In genomic region chr15:93989611-93990010, GRCh38 we compare ENCODE assay signal across 18 cellular contexts.
DNase-seq lines count a peak whose midpoint lies in the region; ATAC-seq and TF ChIP-seq lines count a peak whose summit lies in the region.
"Had no signal": no experiment of that assay in that cellular context is flagged by ENCODE, and none has a peak within 500 bp of the region (broad histone marks: within the 10 kb centered on the region; RNA-seq: fewer than 3 reads in every experiment).

No MANE protein-coding gene starts in this region.

- no peaks in the 10 kb centered on the region for H3K9me3 Mint-ChIP-seq in activated naive CD4-positive, alpha-beta T cell treated with anti-CD3 and anti-CD28 coated beads, Interleukin-2, amount 50 U/mL, for 24 hours
- H3K9me3 Mint-ChIP-seq in activated naive CD4-positive, alpha-beta T cell treated with anti-CD3 and anti-CD28 coated beads, Interleukin-2, amount 50 U/mL, for 72 hours: peaks cover 0 to 5% of the 10 kb centered on the region in 2 donors
- no peaks in the 10 kb centered on the region for H3K9me3 Mint-ChIP-seq in neural crest cell

- peaks cover 3% of the 10 kb centered on the region for H3K36me3 Mint-ChIP-seq in activated naive CD4-positive, alpha-beta T cell treated with anti-CD3 and anti-CD28 coated beads, Interleukin-2, amount 50 U/mL, for 24 hours
- no peaks in the 10 kb centered on the region for H3K36me3 Mint-ChIP-seq in activated naive CD4-positive, alpha-beta T cell treated with anti-CD3 and anti-CD28 coated beads, Interleukin-2, amount 50 U/mL, for 72 hours
- H3K36me3 Mint-ChIP-seq in neural crest cell (ENCODE audit: low read depth): no peaks in the 10 kb centered on the region
- H3K36me3 Mint-ChIP-seq: CD14-positive monocyte; CD4-positive, alpha-beta memory T cell had no signal

- TF ChIP-seq EP300 in gastroesophageal sphincter (IDR thresholded peaks at IDR 0.05): no peak

- TF ChIP-seq CTCF in gastroesophageal sphincter (IDR thresholded peaks at IDR 0.05) (no peak), neural crest cell (conservative IDR thresholded peaks at IDR 0.05) (no peak)

- no peak overlapping the region for H3K9ac ChIP-seq in stomach smooth muscle (ENCODE audit: low read length in 2 of 2)

- peaks cover 22% of the 10 kb centered on the region for H3K4me1 Mint-ChIP-seq in activated naive CD4-positive, alpha-beta T cell treated with anti-CD3 and anti-CD28 coated beads, Interleukin-2, amount 50 U/mL, for 24 hours
- peaks cover 22% of the 10 kb centered on the region for H3K4me1 Mint-ChIP-seq in neural crest cell
- H3K4me1 Mint-ChIP-seq: H9 had no signal

- H3K4me3 ChIP-seq in gastroesophageal sphincter (no peak overlapping the region), stomach smooth muscle (ENCODE audit: low read length in 2 of 2) (peak overlapping the region in 1 of 2 donors; percentile 31)
- H3K4me3 ChIP-seq: A549 had no signal

- peak overlapping the region; percentile 73 for H3K27ac Mint-ChIP-seq in activated naive CD4-positive, alpha-beta T cell treated with anti-CD3 and anti-CD28 coated beads, Interleukin-2, amount 50 U/mL, for 24 hours
- H3K27ac Mint-ChIP-seq in activated naive CD4-positive, alpha-beta T cell treated with anti-CD3 and anti-CD28 coated beads, Interleukin-2, amount 50 U/mL, for 72 hours: no peak overlapping the region
- peak overlapping the region; percentile 53 for H3K27ac Mint-ChIP-seq in neural crest cell (ENCODE audit: unreplicated experiment)
- H3K27ac Mint-ChIP-seq: CD14-positive monocyte; CD4-positive, alpha-beta memory T cell; H9 had no signal

- no peaks in the 10 kb centered on the region for H3K27me3 ChIP-seq in gastroesophageal sphincter
- no peaks in the 10 kb centered on the region for H3K27me3 ChIP-seq in stomach smooth muscle (ENCODE audit: control insufficient read depth in 1 of 2, insufficient read depth in 2 of 2, low read length in 2 of 2)

- H3K4me3 Mint-ChIP-seq in activated naive CD4-positive, alpha-beta T cell treated with anti-CD3 and anti-CD28 coated beads, Interleukin-2, amount 50 U/mL, for 24 hours: no peak overlapping the region
- no peak overlapping the region for H3K4me3 Mint-ChIP-seq in neural crest cell
- H3K4me3 Mint-ChIP-seq: CD14-positive monocyte; CD4-positive, alpha-beta memory T cell; H9 had no signal

- ATAC-seq in activated naive CD4-positive, alpha-beta T cell treated with anti-CD3 and anti-CD28 coated beads, Interleukin-2, amount 50 U/mL, for 72 hours: no peak
- ATAC-seq in gastroesophageal sphincter (no peak), GM18519 (IDR thresholded peaks at IDR 0.05; ENCODE audit: low FRiP score, unreplicated experiment) (no peak)
- ATAC-seq: A549 had no signal

- H3K27me3 Mint-ChIP-seq in activated naive CD4-positive, alpha-beta T cell treated with anti-CD3 and anti-CD28 coated beads, Interleukin-2, amount 50 U/mL, for 24 hours: no peaks in the 10 kb centered on the region
- H3K27me3 Mint-ChIP-seq in neural crest cell (ENCODE audit: low read depth): no peaks in the 10 kb centered on the region
- H3K27me3 Mint-ChIP-seq: CD4-positive, alpha-beta memory T cell had no signal

- H3K27ac ChIP-seq in gastroesophageal sphincter: peak overlapping the region; percentile 11 to 54 (median 29)
- peak overlapping the region; percentile 25 for H3K27ac ChIP-seq in stomach smooth muscle (ENCODE audit: low read length)
- H3K27ac ChIP-seq: 22Rv1, A549 had no signal

- H3K4me1 ChIP-seq in gastroesophageal sphincter (peaks cover 5 to 27% (median 8%) of the 10 kb centered on the region in 3 donors), stomach smooth muscle (ENCODE audit: control insufficient read depth, insufficient read depth, low read length) (peaks cover 19% of the 10 kb centered on the region)
- H3K4me1 ChIP-seq: A549 had no signal

- WGBS in gastroesophageal sphincter (ENCODE audit: low coverage in 1 of 2), 2 donors: 74% methylated on average over 3 of the region's 3 CpGs; no CpG with 5 or more reads in 1 of the 2 donors

- H3K36me3 ChIP-seq in gastroesophageal sphincter: no peaks in the 10 kb centered on the region
- no peaks in the 10 kb centered on the region for H3K36me3 ChIP-seq in stomach smooth muscle (ENCODE audit: control insufficient read depth in 2 of 2, insufficient read depth in 2 of 2, low read length in 2 of 2)

- H3K9me3 ChIP-seq in gastroesophageal sphincter (no peaks in the 10 kb centered on the region), stomach smooth muscle (ENCODE audit: control insufficient read depth in 2 of 2, low read length in 2 of 2) (no peaks in the 10 kb centered on the region)

- TF ChIP-seq POLR2A in gastroesophageal sphincter (IDR thresholded peaks at IDR 0.05): no peak

- no peak for DNase-seq in activated naive CD4-positive, alpha-beta T cell treated with anti-CD3 and anti-CD28 coated beads, Interleukin-2, amount 50 U/mL, for 72 hours (ENCODE audit: low spot score in 2 of 2)
- DNase-seq in neural crest cell (ENCODE audit: low read depth, low spot score) (no peak), GM19240 (ENCODE audit: insufficient read length, low spot score) (no peak)
- no peak for DNase-seq in activated CD4-positive, alpha-beta T cell treated with anti-CD3 and anti-CD28 coated beads, Interleukin-2, amount 50 U/mL, for 4 hours
- DNase-seq: AML-193; CD4-positive, alpha-beta memory T cell; DMS153; DMS79 treated with DMSO at 0.1 percent for 48 hours; EL; H9; IMR-90 had no signal

Comparison
In these comparisons a context has a peak if more than half of its experiments do, and no peak if none do; other contexts are left out.
1. H3K27ac Mint-ChIP-seq: peak in activated naive CD4-positive, alpha-beta T cell treated with anti-CD3 and anti-CD28 coated beads, Interleukin-2, amount 50 U/mL, for 24 hours (single experiment) and neural crest cell (single experiment); none in activated naive CD4-positive, alpha-beta T cell treated with anti-CD3 and anti-CD28 coated beads, Interleukin-2, amount 50 U/mL, for 72 hours (0 of 2).